In genomic region chr2:10493075-10493635, GRCh38 we compare ENCODE assay signal across 10 cellular contexts. TPM values are rescaled to one million over a fixed set of nuclear protein-coding genes. Genes with fewer than 3 reads are reported as not detected.
DNase-seq lines count a peak whose midpoint lies in the region; ATAC-seq, FAIRE-seq and TF ChIP-seq lines count a peak whose summit lies in the region.
"Had no signal": no experiment of that assay in that cellular context is flagged by ENCODE, and none has a peak within 500 bp of the region (broad histone marks: within the 10 kb centered on the region; RNA-seq: fewer than 3 reads in every experiment).

No MANE protein-coding gene starts in this region.

- RAD21 ChIA-PET in GM12878 (lab: Charles Lee; ENCODE audit: unreplicated experiment): interaction anchor here (0.8 kb wide), 1 partner anchor 83 kb away, joined by 4 read pairs; no protein-coding TSS in a partner anchor

- intact Hi-C loops in GM12878 (cut with micrococcal nuclease; ENCODE audit: unreplicated experiment): no loop called here

- no peak overlapping the region for H3K4me3 ChIP-seq in GM12878
- H3K4me3 ChIP-seq in osteoblast (ENCODE audit: insufficient read depth, low read length): no peak overlapping the region
- H3K4me3 ChIP-seq: gastroesophageal sphincter had no signal

- CTCF ChIA-PET in GM12878 (lab: Yijun Ruan, JAX): interaction anchor here (0.6 to 1.2 kb wide), 3 partner anchors 10 to 50 kb away, joined by 3 to 5 read pairs (median 3); no protein-coding TSS in a partner anchor

- no peaks in the 10 kb centered on the region; the same call in 2 of the 3 replicates for H3K9me3 ChIP-seq in GM12878 (replicated peaks; ENCODE audit: control insufficient read depth, insufficient read depth, low read length)
- no peaks in the 10 kb centered on the region for H3K9me3 ChIP-seq in osteoblast (ENCODE audit: low read depth, low read length)

- no peak for TF ChIP-seq CTCF in GM12878 (IDR thresholded peaks at IDR 0.05 in 2 of 3, conservative IDR thresholded peaks at IDR 0.05 in 1 of 3; ENCODE audit: control insufficient read depth in 2 of 3, extremely low read depth in 1 of 3, insufficient read depth in 1 of 3, low read depth in 3 of 3, low read length in 3 of 3)
- TF ChIP-seq CTCF in osteoblast (IDR thresholded peaks at IDR 0.05; ENCODE audit: extremely low read depth, low read depth, low read length): no peak

- H3K9me3 Mint-ChIP-seq in IgD-negative memory B cell: peaks cover 0 to 6% (median 0%) of the 10 kb centered on the region in 3 donors

- H3K9ac ChIP-seq in GM12878 (ENCODE audit: control insufficient read depth, insufficient read depth, low read length): no peak overlapping the region

- no peak for TF ChIP-seq EP300 in GM12878 (IDR thresholded peaks at IDR 0.05; ENCODE audit: borderline replicate concordance in 1 of 2, control insufficient read depth in 1 of 2, low read depth in 2 of 2, low read length in 2 of 2)

- peak; percentile 12; the same call in 2 of the 3 replicates for ATAC-seq in GM12878
- ATAC-seq: gastroesophageal sphincter had no signal

- H3K4me3 Mint-ChIP-seq in IgD-negative memory B cell: peak overlapping the region in 2 of 4 donors; percentile 61 to 67

- no peak overlapping the region; the same call in 1 of the 2 replicates for H2AFZ ChIP-seq in GM12878 (ENCODE audit: control insufficient read depth, low read depth, low read length)
- H2AFZ ChIP-seq in osteoblast (ENCODE audit: low read length): no peak overlapping the region

- DNase-seq in activated CD8-positive, alpha-beta memory T cell treated with anti-CD3 and anti-CD28 coated beads, Interleukin-2, amount 50 U/mL, for 48 hours: peak; percentile 29
- no peak for DNase-seq in activated CD8-positive, alpha-beta memory T cell treated with anti-CD3 and anti-CD28 coated beads for 24 hours
- no peak for DNase-seq in GM12878 (ENCODE audit: low read depth, low spot score)
- DNase-seq in osteoblast (ENCODE audit: insufficient read length, low spot score, missing footprints): no peak
- no peak for DNase-seq in HUDEP-2 (lab: John Stamatoyannopoulos, UW; ENCODE audit: unreplicated experiment in 76 of 76)
- DNase-seq in OCI-M2 (lab: John Stamatoyannopoulos, UW; ENCODE audit: unreplicated experiment): no peak
- DNase-seq in NCI-H69 (lab: John Stamatoyannopoulos, UW): no peak
- DNase-seq: WERI-Rb-1 had no signal

- peaks cover 6% of the 10 kb centered on the region for H3K27me3 Mint-ChIP-seq in IgD-negative memory B cell

- H4K20me1 ChIP-seq in GM12878 (ENCODE audit: control insufficient read depth, insufficient read depth) (no peaks in the 10 kb centered on the region), osteoblast (ENCODE audit: insufficient read depth, low read length) (no peaks in the 10 kb centered on the region)

- FAIRE-seq in GM12878 (lab: Jason Lieb, UNC): no peak

- TF ChIP-seq RAD21 in GM12878 (IDR thresholded peaks at IDR 0.05; ENCODE audit: insufficient read depth, low read depth, low read length): no peak

- no TSS peak for BruUV-seq in GM12878 (replicated peaks; lab: Mats Ljungman, UMichigan)

- 45% methylated on average over 5 of the region's 5 CpGs for WGBS in GM12878 (ENCODE audit: insufficient coverage, insufficient replicate concordance, low lambda C conversion rate, missing lambda C conversion rate)

- H3K27me3 ChIP-seq in GM12878 (replicated peaks in 1 of 2; ENCODE audit: control insufficient read depth in 2 of 2, insufficient read depth in 2 of 2, low read length in 1 of 2): no peaks in the 10 kb centered on the region
- peaks cover 12% of the 10 kb centered on the region for H3K27me3 ChIP-seq in osteoblast (ENCODE audit: insufficient read depth, low read length)

- no peak overlapping the region for H3K27ac ChIP-seq in GM12878 (ENCODE audit: control insufficient read depth, insufficient read depth)
- peak overlapping the region; percentile 39 for H3K27ac ChIP-seq in osteoblast (ENCODE audit: low read depth, low read length)
- H3K27ac ChIP-seq: gastroesophageal sphincter, WERI-Rb-1 had no signal

- H3K4me2 ChIP-seq in GM12878 (ENCODE audit: control insufficient read depth, insufficient read depth) (no peak overlapping the region; the same call in 1 of the 2 replicates), osteoblast (ENCODE audit: insufficient read depth, low read length) (peak overlapping the region; percentile 1)

- H3K4me1 ChIP-seq in GM12878 (ENCODE audit: control insufficient read depth, insufficient read depth, low read length): peaks cover 10% of the 10 kb centered on the region
- H3K4me1 ChIP-seq in osteoblast (ENCODE audit: insufficient read depth, low read length): peaks cover 18% of the 10 kb centered on the region

- H3K27ac Mint-ChIP-seq in IgD-negative memory B cell: peak overlapping the region; percentile 59 to 88 (median 60)

- peaks cover 7% of the 10 kb centered on the region for H3K36me3 Mint-ChIP-seq in IgD-negative memory B cell

- SMC1A ChIA-PET in GM12878 (lab: Charles Lee; ENCODE audit: uncharacterized antibody, unreplicated experiment): interaction anchor here (0.6 to 1.4 kb wide), 5 partner anchors 10 to 607 kb away, joined by 3 to 4 read pairs (median 4); partner anchors contain the start of gene ODC1

- H3K36me3 ChIP-seq in GM12878 (ENCODE audit: control insufficient read depth in 2 of 2, insufficient read depth in 2 of 2, low read length in 1 of 2): no peaks in the 10 kb centered on the region
- no peaks in the 10 kb centered on the region for H3K36me3 ChIP-seq in osteoblast (ENCODE audit: insufficient read depth, low read length)
- H3K36me3 ChIP-seq: gastroesophageal sphincter, WERI-Rb-1 had no signal

- peaks cover 7 to 11% (median 10%) of the 10 kb centered on the region in 3 donors for H3K4me1 Mint-ChIP-seq in IgD-negative memory B cell

- in situ Hi-C loops in GM12878 (cut with MboI): no loop called here

- POLR2A ChIA-PET in GM12878 (lab: Charles Lee): no interaction called here

- TF ChIP-seq POLR2A in GM12878 (IDR thresholded peaks at IDR 0.05; ENCODE audit: low read depth, low read length): no peak

- H3K79me2 ChIP-seq in GM12878 (ENCODE audit: control insufficient read depth, insufficient read depth, low read length) (no peaks in the 10 kb centered on the region), osteoblast (ENCODE audit: insufficient read depth, low read length) (no peaks in the 10 kb centered on the region)

TF ChIP-seq in GM12878, 131 proteins besides CTCF, POLR2A, EP300 and RAD21 (continues in another document):
- TF ChIP-seq BMI1 (IDR thresholded peaks at IDR 0.05; ENCODE audit: borderline replicate concordance): no peak
- TF ChIP-seq SUPT20H (IDR thresholded peaks at IDR 0.05; ENCODE audit: borderline replicate concordance, control insufficient read depth, low read depth, low read length): no peak
- no peak for TF ChIP-seq SMC3 (IDR thresholded peaks at IDR 0.05; ENCODE audit: borderline replicate concordance, low read length)
- TF ChIP-seq, protein P1, sequence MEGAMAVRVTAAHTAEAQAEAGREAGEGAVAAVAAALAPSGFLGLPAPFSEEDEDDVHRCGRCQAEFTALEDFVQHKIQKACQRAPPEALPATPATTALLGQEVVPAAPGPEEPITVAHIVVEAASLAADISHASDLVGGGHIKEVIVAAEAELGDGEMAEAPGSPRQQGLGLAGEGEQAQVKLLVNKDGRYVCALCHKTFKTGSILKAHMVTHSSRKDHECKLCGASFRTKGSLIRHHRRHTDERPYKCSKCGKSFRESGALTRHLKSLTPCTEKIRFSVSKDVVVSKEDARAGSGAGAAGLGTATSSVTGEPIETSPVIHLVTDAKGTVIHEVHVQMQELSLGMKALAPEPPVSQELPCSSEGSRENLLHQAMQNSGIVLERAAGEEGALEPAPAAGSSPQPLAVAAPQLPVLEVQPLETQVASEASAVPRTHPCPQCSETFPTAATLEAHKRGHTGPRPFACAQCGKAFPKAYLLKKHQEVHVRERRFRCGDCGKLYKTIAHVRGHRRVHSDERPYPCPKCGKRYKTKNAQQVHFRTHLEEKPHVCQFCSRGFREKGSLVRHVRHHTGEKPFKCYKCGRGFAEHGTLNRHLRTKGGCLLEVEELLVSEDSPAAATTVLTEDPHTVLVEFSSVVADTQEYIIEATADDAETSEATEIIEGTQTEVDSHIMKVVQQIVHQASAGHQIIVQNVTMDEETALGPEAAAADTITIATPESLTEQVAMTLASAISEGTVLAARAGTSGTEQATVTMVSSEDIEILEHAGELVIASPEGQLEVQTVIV (IDR thresholded peaks at IDR 0.05; ENCODE audit: borderline replicate concordance, partially characterized antibody): no peak
- TF ChIP-seq, protein P2, sequence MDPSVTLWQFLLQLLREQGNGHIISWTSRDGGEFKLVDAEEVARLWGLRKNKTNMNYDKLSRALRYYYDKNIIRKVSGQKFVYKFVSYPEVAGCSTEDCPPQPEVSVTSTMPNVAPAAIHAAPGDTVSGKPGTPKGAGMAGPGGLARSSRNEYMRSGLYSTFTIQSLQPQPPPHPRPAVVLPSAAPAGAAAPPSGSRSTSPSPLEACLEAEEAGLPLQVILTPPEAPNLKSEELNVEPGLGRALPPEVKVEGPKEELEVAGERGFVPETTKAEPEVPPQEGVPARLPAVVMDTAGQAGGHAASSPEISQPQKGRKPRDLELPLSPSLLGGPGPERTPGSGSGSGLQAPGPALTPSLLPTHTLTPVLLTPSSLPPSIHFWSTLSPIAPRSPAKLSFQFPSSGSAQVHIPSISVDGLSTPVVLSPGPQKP (IDR thresholded peaks at IDR 0.05; ENCODE audit: low read depth, low read length): no peak
- no peak for TF ChIP-seq CREM (IDR thresholded peaks at IDR 0.05; ENCODE audit: low read depth)
- TF ChIP-seq CBX3 (IDR thresholded peaks at IDR 0.05; ENCODE audit: borderline replicate concordance, low read depth): no peak
- TF ChIP-seq RUNX3 (IDR thresholded peaks at IDR 0.05; ENCODE audit: low read length): no peak

RNA-seq across cellular contexts. Expression of gene ODC1, which starts 45.0 kb away (rescaled TPM):
- polyA plus RNA-seq in IgD-negative memory B cell (207 TPM), GM12878 (2011; rRNA removed) (441 and 462 TPM in 2 replicates), GM12878 (2014; fragmentation: Illumina TruSeq; extraction: Trizol) (423 and 510 TPM in 2 replicates), GM12878 (2014; fragmentation: Nextera tagmentation; extraction: Ambion mirVana) (100 to 1,000 TPM; 131 to 235 TPM), GM12878 (2014; rRNA removed) (318 and 385 TPM in 2 replicates), GM12878 (2016; fragmentation: Nextera tagmentation; extraction: Ambion mirVana) (100 to 1,000 TPM in 1 of 2 experiments, 10 to 100 TPM in 1; 68.5 to 366 TPM)
- 30.2 and 35.3 TPM in 2 replicates for total RNA-seq in GM12878 (2013; cell fraction: nucleolus; rRNA removed)
- total RNA-seq in GM12878 (2014; rRNA removed) (314 and 385 TPM in 2 replicates), GM12878 (2014; rRNA removed; fragmentation: Illumina TruSeq; extraction: Trizol) (393 and 419 TPM in 2 replicates), GM12878 (2021) (281 and 308 TPM in 2 replicates), osteoblast (106 and 109 TPM in 2 replicates)
- 143 TPM for polyA plus RNA-seq in GM12878 (2011; ENCODE audit: low read depth)
- polyA plus RNA-seq in GM12878 (2011; cell fraction: cytosol; rRNA removed): 272 and 313 TPM in 2 replicates
- polyA plus RNA-seq in GM12878 (2011; cell fraction: nucleus; rRNA removed): 176 and 243 TPM in 2 replicates
- polyA plus RNA-seq in GM12878 (2012): 145 and 165 TPM in 2 replicates
- 297 and 376 TPM in 2 replicates for polyA minus RNA-seq in GM12878 (2011; rRNA and poly(A)+ RNA removed)
- 90.7 and 122 TPM in 2 replicates for polyA minus RNA-seq in GM12878 (2011; cell fraction: cytosol; rRNA and poly(A)+ RNA removed)
- polyA minus RNA-seq in GM12878 (2011; cell fraction: nucleus; rRNA and poly(A)+ RNA removed): 32.8 and 50.8 TPM in 2 replicates
